8 cellular contexts compared by ENCODE assay signal in the genomic region with DNA sequence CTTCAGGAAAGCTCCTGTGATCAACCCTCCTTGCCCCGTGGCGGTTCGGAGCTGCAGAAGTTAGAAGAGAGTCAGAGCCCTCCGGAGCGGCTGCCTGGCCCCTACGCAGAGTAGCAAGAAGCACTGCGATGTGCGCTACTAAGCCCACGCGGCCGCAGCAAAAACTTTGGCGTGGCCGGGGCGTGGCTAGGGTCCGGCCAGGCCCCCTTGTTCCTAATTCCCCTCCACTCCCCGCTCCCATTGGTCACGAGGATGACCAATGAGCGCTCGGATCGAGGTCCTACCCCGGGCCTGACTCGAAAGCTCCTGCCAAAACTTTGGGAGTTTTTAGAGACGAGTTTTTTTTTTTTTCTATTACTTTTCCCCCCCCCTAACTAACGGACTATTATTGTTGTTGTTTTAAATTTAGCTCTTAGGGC. TPM values are rescaled to one million over a fixed set of nuclear protein-coding genes. Genes with fewer than 3 reads are reported as not detected.
DNase-seq lines count a peak whose midpoint lies in the region; ATAC-seq and TF ChIP-seq lines count a peak whose summit lies in the region.

HLX (plus strand) TSS at position 354 of the 419 bp plus-strand sequence. CDS start 415 bp downstream, outside the sequence.

- no peaks in the 10 kb centered on the region for H3K36me3 ChIP-seq in CD8-positive, alpha-beta memory T cell (ENCODE audit: insufficient read depth, low read length)
- H3K36me3 ChIP-seq in gastrocnemius medialis = peaks cover 0 to 26% of the 10 kb centered on the region in 2 donors

- H3K9me3 ChIP-seq in CD8-positive, alpha-beta memory T cell (ENCODE audit: low read length) = no peaks in the 10 kb centered on the region
- no peaks in the 10 kb centered on the region for H3K9me3 ChIP-seq in gastrocnemius medialis

- peaks cover 0 to 3% (median 1%) of the 10 kb centered on the region in 5 donors for H3K9me3 Mint-ChIP-seq in CD8-positive, alpha-beta memory T cell
- H3K9me3 Mint-ChIP-seq in immature natural killer cell = peaks cover 0 to 4% (median 0%) of the 10 kb centered on the region in 6 donors

- peaks cover 0 to 2% (median 0%) of the 10 kb centered on the region in 3 donors for H3K36me3 Mint-ChIP-seq in CD8-positive, alpha-beta memory T cell
- peaks cover 0 to 3% (median 0%) of the 10 kb centered on the region in 3 donors for H3K36me3 Mint-ChIP-seq in immature natural killer cell

- peak in 1 of 5 experiments; percentile 16 for TF ChIP-seq CTCF in gastrocnemius medialis (IDR thresholded peaks at IDR 0.05 in 4 of 5, conservative IDR thresholded peaks at IDR 0.05 in 1 of 5)

- H3K4me3 Mint-ChIP-seq in CD8-positive, alpha-beta memory T cell = peak within 1 kb of the TSS; percentile 42 to 82 (median 71)
- H3K4me3 Mint-ChIP-seq in immature natural killer cell = peak within 1 kb of the TSS; percentile 74 to 77 (median 77)

- H3K27ac ChIP-seq in CD8-positive, alpha-beta memory T cell (ENCODE audit: low read depth, low read length) = no peak within 1 kb of the TSS
- H3K27ac ChIP-seq in gastrocnemius medialis = peak within 1 kb of the TSS; percentile 87 to 94 (median 90)

- DNase-seq in CD8-positive, alpha-beta memory T cell = no peak
- DNase-seq in GM19238 (ENCODE audit: insufficient read length, low spot score) (peak; percentile 29), SIG-M5 treated with dmso at 0.1 percent for 504 hours (lab: John Stamatoyannopoulos, UW; ENCODE audit: unreplicated experiment) (peak; percentile 97), cerebellar cortex (ENCODE audit: low spot score) (peak; percentile 7), immature natural killer cell (peak in 2 of 3 donors; percentile 8 to 23), gastrocnemius medialis (peak; percentile 87 to 88)
- DNase-seq in effector CD4-positive, alpha-beta T cell = no peak

- peak within 1 kb of the TSS in 1 of 8 donors; percentile 38 for H3K27ac Mint-ChIP-seq in CD8-positive, alpha-beta memory T cell
- no peak within 1 kb of the TSS for H3K27ac Mint-ChIP-seq in immature natural killer cell

- H3K27me3 Mint-ChIP-seq in CD8-positive, alpha-beta memory T cell = peaks cover 60 to 84% of the 10 kb centered on the region in 2 donors
- H3K27me3 Mint-ChIP-seq in immature natural killer cell (ENCODE audit: low read depth in 3 of 3) = peaks cover 23 to 54% (median 35%) of the 10 kb centered on the region in 3 donors

- peaks cover 18% of the 10 kb centered on the region for H3K4me1 ChIP-seq in CD8-positive, alpha-beta memory T cell (ENCODE audit: insufficient read depth, low read length)
- H3K4me1 ChIP-seq in gastrocnemius medialis = peaks cover 8 to 21% of the 10 kb centered on the region in 2 donors

- POLR2A ChIA-PET in CD8-positive, alpha-beta memory T cell (lab: Charles Lee) = no interaction called here

- peaks cover 29% of the 10 kb centered on the region for H3K27me3 ChIP-seq in CD8-positive, alpha-beta memory T cell (ENCODE audit: insufficient read depth, low read length, poor library complexity, severe bottlenecking)
- H3K27me3 ChIP-seq in gastrocnemius medialis = no peaks in the 10 kb centered on the region

- in situ Hi-C loops in gastrocnemius medialis (cut with MboI; ENCODE audit: low sequenced_read_pairs in 4 of 4) = loop anchor here (10.0 kb wide), 3 partner anchors 64 to 556 kb away; no protein-coding TSS in a partner anchor

- ATAC-seq in HG03378 (IDR thresholded peaks at IDR 0.05; ENCODE audit: unreplicated experiment) (peak; percentile 49), gastrocnemius medialis (peak; percentile 92)

- peaks cover 30 to 34% (median 34%) of the 10 kb centered on the region in 3 donors for H3K4me1 Mint-ChIP-seq in CD8-positive, alpha-beta memory T cell
- peaks cover 32 to 39% of the 10 kb centered on the region in 2 donors for H3K4me1 Mint-ChIP-seq in immature natural killer cell

- peak; percentile 66 to 86 for TF ChIP-seq POLR2A in gastrocnemius medialis (IDR thresholded peaks at IDR 0.05)

- no peak within 1 kb of the TSS for H3K4me3 ChIP-seq in CD8-positive, alpha-beta memory T cell (ENCODE audit: low read length)
- H3K4me3 ChIP-seq in gastrocnemius medialis = peak within 1 kb of the TSS; percentile 70 to 96 (median 94)

- CTCF ChIA-PET in CD8-positive, alpha-beta memory T cell (lab: Charles Lee) = no interaction called here

- intact Hi-C loops in gastrocnemius medialis (cut with DNase I; ENCODE audit: low total_unique reads) = loop anchor here (5.0 to 10.0 kb wide), 3 partner anchors 238 to 1586 kb away; partner anchors contain the start of gene DUSP10

RNA-seq across cellular contexts. Expression of gene HLX, which starts in this region (rescaled TPM):
- total RNA-seq in CD8-positive, alpha-beta memory T cell = not detected
- not detected for polyA plus RNA-seq in CD8-positive, alpha-beta memory T cell
- under 1 TPM in 1 of 3 donors, not detected in 2; 0.09 TPM for polyA plus RNA-seq in immature natural killer cell
- total RNA-seq in gastrocnemius medialis = 1 to 10 TPM; 3.5 to 8.3 (median 6.4) TPM

Comparison
In these comparisons a context has a peak if more than half of its experiments do, and no peak if none do; other contexts are left out.
1. RNA of gene HLX (total RNA-seq): 3.5 to 8.3 TPM in gastrocnemius medialis; not detected in CD8-positive, alpha-beta memory T cell; every median in the first group is over 4 times any median in the second.
2. Peak in DNase-seq in immature natural killer cell; RNA of the gene not detected or under 1 TPM.
3. DNase-seq: peak in GM19238 (single experiment), SIG-M5 treated with dmso at 0.1 percent for 504 hours (single experiment), cerebellar cortex (single experiment) and gastrocnemius medialis (2 of 2); none in CD8-positive, alpha-beta memory T cell (0 of 5) and effector CD4-positive, alpha-beta T cell (single experiment).